In the genomic region with DNA sequence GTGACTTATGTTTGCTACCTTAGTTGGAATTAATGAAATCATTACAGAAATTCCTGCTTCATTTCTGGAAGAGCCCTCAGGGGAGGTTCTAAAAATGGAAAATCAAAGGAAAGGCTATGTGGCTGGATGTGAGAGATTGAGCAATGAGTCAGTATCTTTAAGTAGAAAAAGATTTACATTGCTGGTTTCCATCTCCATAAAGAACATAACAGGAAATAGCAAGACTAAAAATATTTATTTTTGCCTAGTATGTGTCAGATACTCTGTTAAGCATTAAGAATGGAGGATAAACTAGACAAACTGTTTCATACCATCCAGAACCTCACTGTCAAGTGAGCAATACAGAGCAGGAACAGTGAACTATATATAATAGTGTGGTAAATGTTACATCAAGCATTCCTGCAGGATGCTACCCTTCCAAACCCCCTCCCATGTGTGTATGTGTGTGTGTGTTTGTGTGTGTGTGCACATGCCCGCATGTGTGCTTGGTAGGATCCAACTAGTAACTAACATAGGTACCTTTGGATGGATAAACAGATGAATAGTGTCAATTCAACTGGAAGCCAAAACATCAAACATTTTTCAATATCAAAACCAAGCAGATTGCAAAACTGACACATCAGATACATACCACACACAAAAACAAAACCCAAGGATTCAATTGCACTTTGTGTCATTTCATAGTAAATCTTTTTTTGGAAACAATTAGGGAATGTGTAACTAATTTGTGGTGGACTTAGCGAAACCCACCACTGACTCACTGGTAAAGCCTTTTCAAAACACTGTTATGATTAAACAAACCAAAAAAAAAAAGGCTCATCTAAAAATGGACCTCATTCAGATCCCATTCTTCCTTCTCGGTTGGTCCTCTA, we compare ENCODE assay signal across 11 cellular contexts.
A peak's percentile ranks its signal among the peaks of the same experiment; 100 is the strongest.
DNase-seq lines count a peak whose midpoint lies in the region; ATAC-seq and TF ChIP-seq lines count a peak whose summit lies in the region.
"Had no signal": no experiment of that assay in that cellular context is flagged by ENCODE, and none has a peak within 500 bp of the region (broad histone marks: within the 10 kb centered on the region; RNA-seq: fewer than 3 reads in every experiment).

No MANE protein-coding gene starts in this region.

- peaks cover 2% of the 10 kb centered on the region for H3K36me3 Mint-ChIP-seq in progenitor cell of endocrine pancreas (ENCODE audit: insufficient read depth)

- CTCF ChIA-PET in GM10248 (lab: Yijun Ruan, JAX): no interaction called here

- POLR2A ChIA-PET in GM10248 (lab: Yijun Ruan, JAX): no interaction called here

- H3K9me3 Mint-ChIP-seq in progenitor cell of endocrine pancreas (ENCODE audit: low read depth): no peaks in the 10 kb centered on the region
- H3K9me3 Mint-ChIP-seq: activated T-cell treated with anti-CD3 and anti-CD28 coated beads, Interleukin-2, amount 50 U/mL, for 4 hours had no signal

- DNase-seq in EL: peak; percentile 89
- DNase-seq in amniotic epithelial cell (ENCODE audit: low read depth): peak; percentile 58
- DNase-seq in kidney tubule cell (ENCODE audit: low spot score): peak; percentile 87
- DNase-seq in progenitor cell of endocrine pancreas (ENCODE audit: low spot score, unreplicated experiment): no peak
- no peak for DNase-seq in GM10248 (ENCODE audit: extremely low spot score)
- no peak for DNase-seq in NCI-H2227 treated with DMSO at 0.1 percent for 48 hours (lab: John Stamatoyannopoulos, UW)
- no peak for DNase-seq in DMS 273 (lab: John Stamatoyannopoulos, UW; ENCODE audit: unreplicated experiment)
- DNase-seq: activated T-cell treated with anti-CD3 and anti-CD28 coated beads, Interleukin-2, amount 50 U/mL, for 4 hours; esophagus squamous epithelium; Kasumi-1 had no signal

- peaks cover 9% of the 10 kb centered on the region for H3K27me3 Mint-ChIP-seq in progenitor cell of endocrine pancreas

- no peak overlapping the region for H3K27ac Mint-ChIP-seq in progenitor cell of endocrine pancreas

- no peaks in the 10 kb centered on the region for H3K4me1 Mint-ChIP-seq in progenitor cell of endocrine pancreas (ENCODE audit: low read depth)

- TF ChIP-seq CTCF in progenitor cell of endocrine pancreas (IDR thresholded peaks at IDR 0.05; ENCODE audit: unreplicated experiment): no peak
- TF ChIP-seq CTCF in GM10248 (IDR thresholded peaks at IDR 0.05; ENCODE audit: control extremely low read depth, extremely low read depth, low read depth, missing control alignments): no peak

- H3K4me3 Mint-ChIP-seq in progenitor cell of endocrine pancreas (ENCODE audit: low read depth): no peak overlapping the region
- H3K4me3 Mint-ChIP-seq: activated T-cell treated with anti-CD3 and anti-CD28 coated beads, Interleukin-2, amount 50 U/mL, for 4 hours had no signal

- peak; percentile 56 for ATAC-seq in HG02981 (IDR thresholded peaks at IDR 0.05; ENCODE audit: unreplicated experiment)
- ATAC-seq: activated T-cell treated with anti-CD3 and anti-CD28 coated beads, Interleukin-2, amount 50 U/mL, for 4 hours had no signal

Comparison
In these comparisons a context has a peak if more than half of its experiments do, and no peak if none do; other contexts are left out.
1. DNase-seq: peak in EL (single experiment), amniotic epithelial cell (single experiment) and kidney tubule cell (single experiment); none in progenitor cell of endocrine pancreas (single experiment), GM10248 (single experiment), NCI-H2227 treated with DMSO at 0.1 percent for 48 hours (single experiment) and DMS 273 (single experiment).